ENCODE assay signal across 29 cellular contexts in the genomic region with DNA sequence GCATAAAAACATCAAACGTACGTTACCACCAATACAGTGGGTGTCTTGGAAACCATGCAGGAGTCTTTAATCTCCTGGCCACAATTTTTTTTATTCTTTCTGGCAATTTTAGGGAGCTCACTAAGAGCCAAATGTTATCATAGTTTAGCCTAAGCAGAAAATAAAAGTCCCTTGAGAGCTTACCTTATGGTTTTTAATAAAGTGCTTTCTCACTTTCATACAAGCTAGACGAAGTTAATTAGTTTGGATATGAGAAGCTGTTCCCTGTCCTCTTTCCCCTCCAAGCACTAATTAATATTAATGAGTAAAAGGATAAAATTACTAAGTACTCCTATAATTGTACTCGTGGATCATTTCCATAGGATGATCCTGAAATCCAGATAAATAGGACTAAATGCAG. TPM values are rescaled to one million over a fixed set of nuclear protein-coding genes. Genes with fewer than 3 reads are reported as not detected.
"Had no signal": no experiment of that assay in that cellular context is flagged by ENCODE, and none has a peak within 500 bp of the region (broad histone marks: within the 10 kb centered on the region; RNA-seq: fewer than 3 reads in every experiment).

No MANE protein-coding gene starts in this region.

- H3K27ac ChIP-seq: brain microvascular endothelial cell, cardiac muscle cell, PC-9, VCaP had no signal

- H3K36me3 ChIP-seq: brain microvascular endothelial cell, cardiac muscle cell, MG63 had no signal

- H3K4me3 ChIP-seq: cardiac muscle cell, MG63, PC-9 had no signal

- ATAC-seq: activated T-helper 17 cell treated with anti-CD3 and anti-CD28 coated beads, Interleukin-2, amount 50 U/mL, for 72 hours had no signal

- H3K4me2 ChIP-seq: PC-9 had no signal

- H3K4me3 Mint-ChIP-seq: activated CD4-positive, alpha-beta memory T cell treated with anti-CD3 and anti-CD28 coated beads for 36 hours; activated CD4-positive, alpha-beta T cell treated with anti-CD3 and anti-CD28 coated beads, Interleukin-2, amount 10 ng/mL, durations not matched to agents 7 days and 5 days; activated naive CD4-positive, alpha-beta T cell treated with anti-CD3 and anti-CD28 coated beads for 36 hours; activated naive CD8-positive, alpha-beta T cell; activated T-helper 17 cell treated with anti-CD3 and anti-CD28 coated beads, Interleukin-2, amount 50 U/mL, for 72 hours had no signal

- H2AFZ ChIP-seq: PC-9 had no signal

- H3K4me1 Mint-ChIP-seq: activated CD4-positive, alpha-beta T cell treated with anti-CD3 and anti-CD28 coated beads, Interleukin-2, amount 10 ng/mL, durations not matched to agents 7 days and 5 days; activated T-helper 17 cell treated with anti-CD3 and anti-CD28 coated beads, Interleukin-2, amount 50 U/mL, for 72 hours had no signal

- H3K27me3 ChIP-seq: brain microvascular endothelial cell, cardiac muscle cell, MG63 had no signal

- H3K9me3 Mint-ChIP-seq: activated CD4-positive, alpha-beta memory T cell treated with anti-CD3 and anti-CD28 coated beads for 36 hours; activated CD4-positive, alpha-beta T cell treated with anti-CD3 and anti-CD28 coated beads, Interleukin-2, amount 10 ng/mL, durations not matched to agents 7 days and 5 days; activated naive CD4-positive, alpha-beta T cell treated with anti-CD3 and anti-CD28 coated beads for 36 hours; activated T-helper 17 cell treated with anti-CD3 and anti-CD28 coated beads, Interleukin-2, amount 50 U/mL, for 72 hours had no signal

- H3K27ac Mint-ChIP-seq: activated CD4-positive, alpha-beta memory T cell treated with anti-CD3 and anti-CD28 coated beads for 36 hours; activated CD4-positive, alpha-beta T cell treated with anti-CD3 and anti-CD28 coated beads, Interleukin-2, amount 10 ng/mL, durations not matched to agents 7 days and 5 days; activated naive CD4-positive, alpha-beta T cell treated with anti-CD3 and anti-CD28 coated beads for 36 hours; activated naive CD8-positive, alpha-beta T cell; activated T-helper 17 cell treated with anti-CD3 and anti-CD28 coated beads, Interleukin-2, amount 50 U/mL, for 72 hours had no signal

- DNase-seq: activated CD4-positive, alpha-beta memory T cell treated with anti-CD3 and anti-CD28 coated beads for 36 hours; activated CD4-positive, alpha-beta T cell treated with anti-CD3 and anti-CD28 coated beads, Interleukin-2, amount 10 ng/mL, durations not matched to agents 7 days and 5 days; activated CD4-positive, CD25-positive, alpha-beta regulatory T cell; activated gamma-delta T cell; activated naive CD4-positive, alpha-beta T cell treated with anti-CD3 and anti-CD28 coated beads for 36 hours; activated T-cell treated with anti-CD3 and anti-CD28 coated beads for 4 hours; activated T-cell treated with anti-CD3 and anti-CD28 coated beads, Interleukin-2, amount 50 U/mL, for 48 hours; amygdala; brain microvascular endothelial cell; MG63; MV-4-11; NCI-H1092 treated with DMSO at 0.1 percent for 48 hours; NCI-H1417 treated with DMSO at 0.1 percent for 48 hours; NCI-H1694; NCI-H2029; NCI-H2107; NCI-H2171 treated with DMSO at 0.1 percent for 48 hours; NCI-H226; NCI-H526 treated with DMSO at 0.1 percent for 48 hours; PC-9; SHP77 treated with DMSO at 0.1 percent for 48 hours; T-helper 1 cell had no signal

- H3K36me3 Mint-ChIP-seq: activated CD4-positive, alpha-beta memory T cell treated with anti-CD3 and anti-CD28 coated beads for 36 hours; activated naive CD8-positive, alpha-beta T cell had no signal

RNA-seq across cellular contexts. Expression of gene HECW1, which starts 58.5 kb away (rescaled TPM):
- total RNA-seq: activated CD4-positive, alpha-beta memory T cell treated with anti-CD3 and anti-CD28 coated beads for 36 hours; activated CD4-positive, alpha-beta T cell treated with anti-CD3 and anti-CD28 coated beads, Interleukin-2, amount 10 ng/mL, durations not matched to agents 7 days and 5 days; activated CD8-positive, alpha-beta memory T cell treated with anti-CD3 and anti-CD28 coated beads for 36 hours; activated naive CD4-positive, alpha-beta T cell treated with anti-CD3 and anti-CD28 coated beads for 36 hours; activated T-helper 17 cell treated with anti-CD3 and anti-CD28 coated beads, Interleukin-2, amount 50 U/mL, for 72 hours; SK-MEL-5; T-helper 2 cell treated with Interferon-gamma antibody and Interleukin-4, amounts not matched to agents 100 ng/mL and 5 ng/mL, for 36 hours had no signal
